Comparison of ENCODE assay signal across 16 cellular contexts in the genomic region with DNA sequence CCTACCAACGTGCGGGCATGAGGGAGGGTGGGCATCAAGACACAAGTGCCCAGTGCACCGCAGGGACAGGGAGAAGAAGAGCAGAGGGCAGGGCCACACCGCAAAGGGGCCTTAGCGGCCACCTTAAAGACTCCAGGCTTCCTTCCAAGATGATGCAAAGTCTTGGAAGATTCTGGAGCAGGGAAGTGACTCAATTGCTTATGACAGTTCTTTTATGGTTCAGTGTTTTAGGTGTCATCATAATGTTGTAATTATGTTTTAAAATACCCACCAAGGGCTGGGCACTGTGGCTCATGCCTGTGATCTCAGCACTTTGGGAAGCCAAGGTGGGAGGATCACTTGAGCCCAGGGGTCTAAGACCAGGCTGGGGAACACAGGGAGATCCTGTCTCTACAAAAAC. TPM values are rescaled to one million over a fixed set of nuclear protein-coding genes. Genes with fewer than 3 reads are reported as not detected.
DNase-seq lines count a peak whose midpoint lies in the region; ATAC-seq, FAIRE-seq and TF ChIP-seq lines count a peak whose summit lies in the region.
"Had no signal": no experiment of that assay in that cellular context is flagged by ENCODE, and none has a peak within 500 bp of the region (broad histone marks: within the 10 kb centered on the region; RNA-seq: fewer than 3 reads in every experiment).

No MANE protein-coding gene starts in this region.

- no peak overlapping the region for H4K5ac ChIP-seq in IMR-90 (ENCODE audit: low read depth, low read length)

- TF ChIP-seq RAD21 in IMR-90 (IDR thresholded peaks at IDR 0.05; ENCODE audit: low read length) (no peak), K562 (CRISPR knock-in tag; conservative IDR thresholded peaks at IDR 0.05 in 1 of 2, IDR thresholded peaks at IDR 0.05 in 1 of 2) (no peak)

- POLR2A ChIA-PET in IMR-90 (lab: Charles Lee; ENCODE audit: unreplicated experiment) (no interaction called here), K562 (lab: Yijun Ruan, JAX) (no interaction called here)

- peak overlapping the region; percentile 58 for H3K27ac ChIP-seq in CD4-positive, CD25-positive, alpha-beta regulatory T cell (ENCODE audit: insufficient read depth, low read length, poor library complexity, severe bottlenecking)
- H3K27ac ChIP-seq in IMR-90 (ENCODE audit: insufficient read depth, low read length) (no peak overlapping the region), K562 (ENCODE audit: extremely low read depth, low read depth, low read length) (no peak overlapping the region)
- H3K27ac ChIP-seq: psoas muscle, thyroid gland had no signal

- intact Hi-C loops in IMR-90 (cut with micrococcal nuclease), result no loop called here
- intact Hi-C loops in K562 (cut with micrococcal nuclease), result no loop called here

- H3K9ac ChIP-seq in IMR-90 (ENCODE audit: low read depth, low read length), result no peak overlapping the region
- H3K9ac ChIP-seq in K562 (ENCODE audit: insufficient read depth in 1 of 2, low read depth in 2 of 2, low read length in 2 of 2), result peak overlapping the region in 1 of 2 experiments; percentile 77; a peak in 2 of 4 replicates

- BruUV-seq in IMR-90 (replicated peaks; lab: Mats Ljungman, UMichigan) (no TSS peak), K562 (replicated peaks; lab: Mats Ljungman, UMichigan) (no TSS peak)

- H4K8ac ChIP-seq in IMR-90 (ENCODE audit: low read depth in 2 of 2, low read length in 2 of 2), result no peak overlapping the region

- H2BK120ac ChIP-seq in IMR-90 (ENCODE audit: low read depth, low read length), result no peak overlapping the region

- H2AFZ ChIP-seq in IMR-90 (replicated peaks; ENCODE audit: low read length, poor library complexity) (no peak overlapping the region), K562 (ENCODE audit: low read depth, low read length) (no peak overlapping the region; the same call in 1 of the 2 replicates)
- H2AFZ ChIP-seq: GM23338 had no signal

- DNase-seq in CD4-positive, CD25-positive, alpha-beta regulatory T cell, result no peak
- DNase-seq in IMR-90 (peak; percentile 45), K562 (ENCODE audit: extremely low read depth in 1 of 4, low spot score in 3 of 4) (no peak), memory B cell (ENCODE audit: low spot score in 2 of 2) (no peak), SW 1271 (lab: John Stamatoyannopoulos, UW) (no peak), HTR-8/SVneo (ENCODE audit: insufficient read length, low spot score) (no peak)
- DNase-seq: DMS 273 treated with DMSO at 0.1 percent for 48 hours, endodermal cell, NCI-H1417, NCI-H748 treated with DMSO at 0.1 percent for 48 hours, psoas muscle, thyroid gland had no signal

- H2BK15ac ChIP-seq in IMR-90 (ENCODE audit: low read depth, low read length), result no peak overlapping the region

- H3K4me1 Mint-ChIP-seq in CD4-positive, CD25-positive, alpha-beta regulatory T cell, result peaks cover 13 to 87% (median 43%) of the 10 kb centered on the region in 4 donors
- peaks cover 18% of the 10 kb centered on the region for H3K4me1 Mint-ChIP-seq in memory B cell

- ATAC-seq in CD4-positive, CD25-positive, alpha-beta regulatory T cell (ENCODE audit: low read depth in 2 of 2), result no peak
- no peak for ATAC-seq in IMR-90 (ENCODE audit: low read depth)
- no peak for ATAC-seq in K562
- ATAC-seq in memory B cell (ENCODE audit: low read depth), result no peak
- ATAC-seq in GM18520 (IDR thresholded peaks at IDR 0.05; ENCODE audit: unreplicated experiment), result no peak
- ATAC-seq in GM21515 (IDR thresholded peaks at IDR 0.05; ENCODE audit: unreplicated experiment), result no peak
- ATAC-seq: GM23338 had no signal

- dilution Hi-C loops in IMR-90 (cut with HindIII; ENCODE audit: low sequenced_read_pairs, unreplicated experiment), result no loop called here

- no CpG with 5 or more reads among the region's 5 CpGs for WGBS in IMR-90 (ENCODE audit: extremely low coverage in 2 of 2, insufficient read length in 1 of 2), 2 experiments
- 77% methylated on average over 5 of the region's 5 CpGs for whole genome bisulfite sequencing in K562 (ENCODE audit: insufficient coverage, low coverage, missing lambda C conversion rate)

- H2BK20ac ChIP-seq in IMR-90 (ENCODE audit: low read depth, low read length), result no peak overlapping the region

- H3K4me2 ChIP-seq in IMR-90 (ENCODE audit: low read depth, low read length) (no peak overlapping the region), K562 (ENCODE audit: insufficient read depth, low read length) (no peak overlapping the region)
- H3K4me2 ChIP-seq: GM23338 had no signal

- H3K27ac Mint-ChIP-seq in CD4-positive, CD25-positive, alpha-beta regulatory T cell, result peak overlapping the region; percentile 90 to 98 (median 96)
- H3K27ac Mint-ChIP-seq in memory B cell, result no peak overlapping the region
- H3K27ac Mint-ChIP-seq: endodermal cell, GM23338 had no signal

- H3K9me1 ChIP-seq in IMR-90 (ENCODE audit: insufficient read depth, low read length), result no peaks in the 10 kb centered on the region
- no peaks in the 10 kb centered on the region for H3K9me1 ChIP-seq in K562 (ENCODE audit: control insufficient read depth, insufficient read depth, low read length)

- peaks cover 0 to 3% (median 0%) of the 10 kb centered on the region in 7 donors for H3K9me3 Mint-ChIP-seq in CD4-positive, CD25-positive, alpha-beta regulatory T cell
- H3K9me3 Mint-ChIP-seq in memory B cell, result no peaks in the 10 kb centered on the region
- H3K9me3 Mint-ChIP-seq: endodermal cell, GM23338 had no signal

- peaks cover 40% of the 10 kb centered on the region for H3K4me1 ChIP-seq in CD4-positive, CD25-positive, alpha-beta regulatory T cell (ENCODE audit: control insufficient read depth, insufficient read depth, low read length, poor library complexity, severe bottlenecking)
- H3K4me1 ChIP-seq in IMR-90 (ENCODE audit: control insufficient read depth, insufficient read depth, low read length), result no peaks in the 10 kb centered on the region
- H3K4me1 ChIP-seq in K562 (replicated peaks in 1 of 2; ENCODE audit: control insufficient read depth in 2 of 2, insufficient read depth in 2 of 2, low read length in 2 of 2), result peaks cover 46 to 60% of the 10 kb centered on the region in 2 experiments
- H3K4me1 ChIP-seq: psoas muscle had no signal

- no peak overlapping the region for H3K23ac ChIP-seq in IMR-90 (ENCODE audit: low read depth, low read length)

- H3K4ac ChIP-seq in IMR-90 (ENCODE audit: low read depth, low read length), result no peak overlapping the region

- no peak overlapping the region for H2AK9ac ChIP-seq in IMR-90 (replicated peaks; ENCODE audit: low read depth, low read length, poor library complexity)

- H3K79me2 ChIP-seq in K562 (ENCODE audit: control insufficient read depth, insufficient read depth, low read length), result peaks cover 10% of the 10 kb centered on the region; the same call in 2 of the 3 replicates

- no peak for FAIRE-seq in K562 (lab: Jason Lieb, UNC)
- no peak for FAIRE-seq in HTR-8/SVneo (lab: Jason Lieb, UNC)
- FAIRE-seq: astrocyte had no signal

- H2BK5ac ChIP-seq in IMR-90 (ENCODE audit: low read depth, low read length, poor library complexity, severe bottlenecking), result no peak overlapping the region

- H3K36me3 ChIP-seq in CD4-positive, CD25-positive, alpha-beta regulatory T cell (ENCODE audit: control insufficient read depth, insufficient read depth, low read length), result no peaks in the 10 kb centered on the region
- no peaks in the 10 kb centered on the region for H3K36me3 ChIP-seq in IMR-90 (ENCODE audit: control insufficient read depth, insufficient read depth, low read length)
- peaks cover 7% of the 10 kb centered on the region; the same call in 2 of the 3 replicates for H3K36me3 ChIP-seq in K562 (ENCODE audit: control insufficient read depth, insufficient read depth, low read length)
- H3K36me3 ChIP-seq: thyroid gland had no signal

- no peak for TF ChIP-seq CTCF in IMR-90 (conservative IDR thresholded peaks at IDR 0.05; ENCODE audit: low read depth, low read length)
- no peak for TF ChIP-seq CTCF in K562 (IDR thresholded peaks at IDR 0.05 in 2 of 3, conservative IDR thresholded peaks at IDR 0.05 in 1 of 3; ENCODE audit: insufficient read depth in 2 of 3, low read depth in 1 of 3, low read length in 3 of 3)

- H4K20me1 ChIP-seq in IMR-90 (ENCODE audit: insufficient read depth, low read length), result no peaks in the 10 kb centered on the region
- H4K20me1 ChIP-seq in K562 (replicated peaks; ENCODE audit: control insufficient read depth, insufficient read depth, low read length), result no peaks in the 10 kb centered on the region

- H3K9me3 ChIP-seq in CD4-positive, CD25-positive, alpha-beta regulatory T cell (ENCODE audit: control insufficient read depth in 2 of 2, low read length in 2 of 2), result peaks cover 0 to 5% of the 10 kb centered on the region in 2 experiments
- peaks cover 18% of the 10 kb centered on the region for H3K9me3 ChIP-seq in IMR-90 (ENCODE audit: control insufficient read depth, insufficient read depth, low read length)
- peaks cover 9% of the 10 kb centered on the region; the same call in 1 of the 2 replicates for H3K9me3 ChIP-seq in K562 (replicated peaks; ENCODE audit: control insufficient read depth, insufficient read depth, low read depth, low read length)
- H3K9me3 ChIP-seq: thyroid gland had no signal

- H3K56ac ChIP-seq in IMR-90 (ENCODE audit: extremely low read depth, insufficient read depth, low read length), result no peak overlapping the region

- H3K79me1 ChIP-seq in IMR-90 (ENCODE audit: low read depth in 1 of 2, low read length in 2 of 2), result no peaks in the 10 kb centered on the region

- TF ChIP-seq POLR2A in IMR-90 (IDR thresholded peaks at IDR 0.05; ENCODE audit: low read depth, low read length), result no peak
- TF ChIP-seq POLR2A in K562 (conservative IDR thresholded peaks at IDR 0.05), result no peak

- H3K18ac ChIP-seq in IMR-90 (ENCODE audit: low read depth, low read length), result no peak overlapping the region

- in situ Hi-C loops in IMR-90 (cut with MboI; ENCODE audit: low sequenced_read_pairs), result no loop called here
- in situ Hi-C loops in K562 (cut with MboI), result no loop called here

- H2AK5ac ChIP-seq in IMR-90 (ENCODE audit: low read depth, low read length), result no peak overlapping the region

- H4K91ac ChIP-seq in IMR-90 (ENCODE audit: insufficient read depth, low read depth, low read length), result no peak overlapping the region

- H3K4me3 ChIP-seq in CD4-positive, CD25-positive, alpha-beta regulatory T cell (ENCODE audit: low read depth, low read length), result peak overlapping the region; percentile 74
- H3K4me3 ChIP-seq in IMR-90 (ENCODE audit: insufficient read depth, low read depth, low read length) (no peak overlapping the region), K562 (no peak overlapping the region)
- H3K4me3 ChIP-seq: GM23338, psoas muscle, thyroid gland had no signal

- peak overlapping the region; percentile 82 to 91 (median 86) for H3K4me3 Mint-ChIP-seq in CD4-positive, CD25-positive, alpha-beta regulatory T cell
- peak overlapping the region; percentile 76 for H3K4me3 Mint-ChIP-seq in memory B cell
- H3K4me3 Mint-ChIP-seq: endodermal cell, GM23338 had no signal

- H3K36me3 Mint-ChIP-seq in CD4-positive, CD25-positive, alpha-beta regulatory T cell, result no peaks in the 10 kb centered on the region
- H3K36me3 Mint-ChIP-seq in memory B cell, result no peaks in the 10 kb centered on the region

- no peak for TF ChIP-seq EP300 in K562 (IDR thresholded peaks at IDR 0.05; ENCODE audit: low read length)

- no peak overlapping the region for H3K14ac ChIP-seq in IMR-90 (replicated peaks; ENCODE audit: low read depth, low read length)

- H3K27me3 Mint-ChIP-seq in CD4-positive, CD25-positive, alpha-beta regulatory T cell, result peaks cover 10% of the 10 kb centered on the region
- H3K27me3 Mint-ChIP-seq in memory B cell, result peaks cover 6% of the 10 kb centered on the region

- H3K27me3 ChIP-seq in CD4-positive, CD25-positive, alpha-beta regulatory T cell (ENCODE audit: control insufficient read depth, insufficient read depth, low read length), result no peaks in the 10 kb centered on the region
- H3K27me3 ChIP-seq in IMR-90 (ENCODE audit: control insufficient read depth, insufficient read depth, low read length) (peaks cover 23% of the 10 kb centered on the region; the same call in 1 of the 2 replicates), K562 (ENCODE audit: control insufficient read depth in 2 of 2, insufficient read depth in 2 of 2, low read length in 2 of 2) (no peaks in the 10 kb centered on the region)
- H3K27me3 ChIP-seq: thyroid gland had no signal

- CTCF ChIA-PET in IMR-90 (lab: Yijun Ruan, JAX) (no interaction called here), K562 (lab: Yijun Ruan, JAX; ENCODE audit: low intra/inter-chr PET ratio) (no interaction called here)

RNA-seq across cellular contexts. Expression of gene SEMA4C, which starts 44.5 kb away (rescaled TPM):
- 23.3 TPM for total RNA-seq in CD4-positive, CD25-positive, alpha-beta regulatory T cell
- polyA plus RNA-seq in CD4-positive, CD25-positive, alpha-beta regulatory T cell, result 1 to 10 TPM; 1.3 to 3.1 (median 2.2) TPM
- total RNA-seq in IMR-90 (2012; rRNA removed) (13.3 and 15.8 TPM in 2 replicates), K562 (2014; rRNA removed) (28.8 and 35.6 TPM in 2 replicates), K562 (2014; rRNA removed; fragmentation: Illumina TruSeq; extraction: Trizol) (7.3 and 9.5 TPM in 2 replicates), K562 (2015; rRNA removed; fragmentation: Illumina TruSeq; extraction: Trizol) (23.9 and 24.6 TPM in 2 replicates), K562 (2021) (45.2 and 54.4 TPM in 2 replicates)
- polyA plus RNA-seq in IMR-90 (2012; rRNA removed) (24.3 and 25.5 TPM in 2 replicates), K562 (2011; rRNA removed) (59.7 and 110 TPM in 2 replicates), K562 (2014; fragmentation: Illumina TruSeq; extraction: Trizol) (21.8 and 29.4 TPM in 2 replicates), K562 (2014; fragmentation: Nextera tagmentation; extraction: Ambion mirVana) (under 1 TPM; 0.32 to 0.89 TPM), K562 (2014; rRNA removed) (35.5 and 36.2 TPM in 2 replicates)
- 15.1 and 22.2 TPM in 2 replicates for polyA plus RNA-seq in IMR-90 (2012; cell fraction: cytosol; rRNA removed)
- polyA plus RNA-seq in IMR-90 (2012; cell fraction: nucleus; rRNA removed; ENCODE audit: low replicate concordance), result 38.1 and 86.4 TPM in 2 replicates
- total RNA-seq in K562 (2011; cell fraction: chromatin; rRNA removed; ENCODE audit: low replicate concordance), result 229 and 466 TPM in 2 replicates
- total RNA-seq in K562 (2011; cell fraction: nucleolus; rRNA removed), result 309 and 326 TPM in 2 replicates
- total RNA-seq in K562 (2011; cell fraction: nucleoplasm; rRNA removed), result 244 and 282 TPM in 2 replicates
- polyA plus RNA-seq in K562 (2011; cell fraction: cytosol; rRNA removed), result 50.2 and 68.3 TPM in 2 replicates
- polyA plus RNA-seq in K562 (2011; cell fraction: nucleus; rRNA removed), result 313 and 392 TPM in 2 replicates
- 39.1 and 59.5 TPM in 2 replicates for polyA plus RNA-seq in K562 (2012)
- polyA minus RNA-seq in K562 (2011; rRNA and poly(A)+ RNA removed), result 56.4 and 73.7 TPM in 2 replicates
- 58.2 and 59.2 TPM in 2 replicates for polyA minus RNA-seq in K562 (2011; cell fraction: cytosol; rRNA and poly(A)+ RNA removed)
- polyA minus RNA-seq in K562 (2011; cell fraction: nucleus; rRNA and poly(A)+ RNA removed), result 58.7 and 72.1 TPM in 2 replicates

RNA-seq across cellular contexts. Expression of gene ANKRD39, which starts 56.5 kb away (rescaled TPM):
- total RNA-seq in CD4-positive, CD25-positive, alpha-beta regulatory T cell, result 31.9 TPM
- polyA plus RNA-seq in CD4-positive, CD25-positive, alpha-beta regulatory T cell, result 10 to 100 TPM; 30.2 to 44.4 (median 37.6) TPM
- total RNA-seq in IMR-90 (2012; rRNA removed), result 12.5 and 13.6 TPM in 2 replicates
- 15.9 and 17.0 TPM in 2 replicates for polyA plus RNA-seq in IMR-90 (2012; rRNA removed)
- 13.1 and 24.9 TPM in 2 replicates for polyA plus RNA-seq in IMR-90 (2012; cell fraction: cytosol; rRNA removed)
- 13.0 and 25.7 TPM in 2 replicates for polyA plus RNA-seq in IMR-90 (2012; cell fraction: nucleus; rRNA removed; ENCODE audit: low replicate concordance)
- total RNA-seq in K562 (2011; cell fraction: chromatin; rRNA removed; ENCODE audit: low replicate concordance), result 39.7 and 71.7 TPM in 2 replicates
- total RNA-seq in K562 (2011; cell fraction: nucleolus; rRNA removed), result 42.2 and 44.1 TPM in 2 replicates
- 34.4 and 37.9 TPM in 2 replicates for total RNA-seq in K562 (2011; cell fraction: nucleoplasm; rRNA removed)
- 33.1 and 50.4 TPM in 2 replicates for total RNA-seq in K562 (2014; rRNA removed)
- 5.7 and 8.2 TPM in 2 replicates for total RNA-seq in K562 (2014; rRNA removed; fragmentation: Illumina TruSeq; extraction: Trizol)
- 21.2 and 21.9 TPM in 2 replicates for total RNA-seq in K562 (2015; rRNA removed; fragmentation: Illumina TruSeq; extraction: Trizol)
- 29.8 and 31.2 TPM in 2 replicates for total RNA-seq in K562 (2021)
- 23.8 and 33.3 TPM in 2 replicates for polyA plus RNA-seq in K562 (2011; rRNA removed)
- 27.1 and 60.5 TPM in 2 replicates for polyA plus RNA-seq in K562 (2011; cell fraction: cytosol; rRNA removed)
- polyA plus RNA-seq in K562 (2011; cell fraction: nucleus; rRNA removed), result 58.3 and 92.0 TPM in 2 replicates
- 28.4 and 31.7 TPM in 2 replicates for polyA plus RNA-seq in K562 (2012)
- polyA plus RNA-seq in K562 (2014; fragmentation: Illumina TruSeq; extraction: Trizol), result 15.0 and 22.7 TPM in 2 replicates
- polyA plus RNA-seq in K562 (2014; fragmentation: Nextera tagmentation; extraction: Ambion mirVana), result 10 to 100 TPM; 16.7 to 26.0 TPM
- 28.1 and 48.3 TPM in 2 replicates for polyA plus RNA-seq in K562 (2014; rRNA removed)
- polyA minus RNA-seq in K562 (2011; rRNA and poly(A)+ RNA removed), result 6.6 and 8.9 TPM in 2 replicates
- 7.1 and 9.9 TPM in 2 replicates for polyA minus RNA-seq in K562 (2011; cell fraction: cytosol; rRNA and poly(A)+ RNA removed)
- polyA minus RNA-seq in K562 (2011; cell fraction: nucleus; rRNA and poly(A)+ RNA removed), result 15.1 and 21.2 TPM in 2 replicates
